ENCODE assay signal across 9 cellular contexts in the genomic region with DNA sequence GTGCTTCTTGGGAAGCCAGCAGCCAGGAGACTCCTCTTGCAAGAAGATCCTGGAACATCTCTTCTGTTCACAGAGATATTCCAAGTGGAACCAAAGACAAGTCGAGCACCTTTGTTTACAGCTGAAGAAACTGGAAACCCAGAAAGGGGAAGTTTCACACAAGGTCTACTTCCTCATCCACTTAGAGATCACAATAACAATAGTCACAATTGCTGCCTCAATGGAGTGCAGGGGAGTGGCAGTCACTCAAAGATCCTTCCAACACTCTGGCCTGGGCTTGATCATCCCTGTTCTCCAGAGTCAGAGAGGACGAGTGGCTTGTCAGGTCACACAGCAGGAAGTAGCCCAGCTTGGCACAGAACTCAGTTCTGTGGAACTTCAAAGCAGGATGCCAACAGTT. TPM values are rescaled to one million over a fixed set of nuclear protein-coding genes. Genes with fewer than 3 reads are reported as not detected.
DNase-seq lines count a peak whose midpoint lies in the region; ATAC-seq, FAIRE-seq and TF ChIP-seq lines count a peak whose summit lies in the region.
"Had no signal": no experiment of that assay in that cellular context is flagged by ENCODE, and none has a peak within 500 bp of the region (broad histone marks: within the 10 kb centered on the region; RNA-seq: fewer than 3 reads in every experiment).

No MANE protein-coding gene starts in this region.

- peaks cover 20% of the 10 kb centered on the region for H3K27me3 Mint-ChIP-seq in astrocyte (ENCODE audit: low read depth, unreplicated experiment)
- H3K27me3 Mint-ChIP-seq: activated naive CD4-positive, alpha-beta T cell treated with anti-CD3 and anti-CD28 coated beads, Interleukin-2, amount 50 U/mL, for 24 hours had no signal

- H4K20me1 ChIP-seq in astrocyte (ENCODE audit: insufficient read depth, low read length) = no peaks in the 10 kb centered on the region

- H3K9me3 ChIP-seq in astrocyte (ENCODE audit: insufficient read depth, low read depth, low read length) = no peaks in the 10 kb centered on the region

- DNase-seq in GF-D8 (lab: John Stamatoyannopoulos, UW) = peak; percentile 39
- DNase-seq in astrocyte (ENCODE audit: low read depth) = no peak
- no peak for DNase-seq in NCI-H510A (lab: John Stamatoyannopoulos, UW)
- no peak for DNase-seq in NCI-H1417 (lab: John Stamatoyannopoulos, UW)
- no peak for DNase-seq in iPS-NIHi7 (ENCODE audit: extremely low spot score)
- DNase-seq in NCI-H187 (lab: John Stamatoyannopoulos, UW) = no peak

- H3K4me1 ChIP-seq in astrocyte (ENCODE audit: insufficient read depth, low read length) = peaks cover 7% of the 10 kb centered on the region

- no peaks in the 10 kb centered on the region for H3K79me2 ChIP-seq in astrocyte (ENCODE audit: insufficient read depth, low read length)

- ATAC-seq in GM21423 (IDR thresholded peaks at IDR 0.05; ENCODE audit: unreplicated experiment) = peak; percentile 76
- ATAC-seq in HG03571 (IDR thresholded peaks at IDR 0.05; ENCODE audit: unreplicated experiment) = peak; percentile 70

- H3K36me3 ChIP-seq in astrocyte (ENCODE audit: insufficient read depth, low read length) = no peaks in the 10 kb centered on the region

- TF ChIP-seq CTCF in astrocyte (IDR thresholded peaks at IDR 0.05; ENCODE audit: insufficient read depth, low read depth, low read length) = no peak

- H3K36me3 Mint-ChIP-seq in astrocyte (ENCODE audit: low read depth, unreplicated experiment) = peaks cover 1% of the 10 kb centered on the region
- H3K36me3 Mint-ChIP-seq: activated naive CD4-positive, alpha-beta T cell treated with anti-CD3 and anti-CD28 coated beads, Interleukin-2, amount 50 U/mL, for 24 hours had no signal

- H3K9ac ChIP-seq in astrocyte (ENCODE audit: low read length) = no peak overlapping the region

- peaks cover 6% of the 10 kb centered on the region for H3K9me3 Mint-ChIP-seq in astrocyte (ENCODE audit: unreplicated experiment)
- H3K9me3 Mint-ChIP-seq: activated naive CD4-positive, alpha-beta T cell treated with anti-CD3 and anti-CD28 coated beads, Interleukin-2, amount 50 U/mL, for 24 hours had no signal

- H3K27me3 ChIP-seq in astrocyte (ENCODE audit: insufficient read depth, low read length) = no peaks in the 10 kb centered on the region

- peak overlapping the region; percentile 18 for H3K27ac Mint-ChIP-seq in astrocyte (ENCODE audit: unreplicated experiment)
- H3K27ac Mint-ChIP-seq: activated naive CD4-positive, alpha-beta T cell treated with anti-CD3 and anti-CD28 coated beads, Interleukin-2, amount 50 U/mL, for 24 hours had no signal

- H3K27ac ChIP-seq in astrocyte (ENCODE audit: low read depth, low read length) = no peak overlapping the region

- peaks cover 7% of the 10 kb centered on the region for H3K4me1 Mint-ChIP-seq in astrocyte (ENCODE audit: low read depth, unreplicated experiment)

- no peak for FAIRE-seq in astrocyte (lab: Jason Lieb, UNC)

- no peak overlapping the region for H2AFZ ChIP-seq in astrocyte (ENCODE audit: low read depth, low read length)

- no peak overlapping the region for H3K4me3 ChIP-seq in astrocyte (ENCODE audit: insufficient read depth, low read depth, low read length)

- no peak overlapping the region for H3K4me3 Mint-ChIP-seq in astrocyte (ENCODE audit: unreplicated experiment)
- H3K4me3 Mint-ChIP-seq: activated naive CD4-positive, alpha-beta T cell treated with anti-CD3 and anti-CD28 coated beads, Interleukin-2, amount 50 U/mL, for 24 hours had no signal

- H3K4me2 ChIP-seq in astrocyte (ENCODE audit: low read length) = no peak overlapping the region

RNA-seq across cellular contexts. Expression of a gene that starts 46.9 kb away (rescaled TPM):
- total RNA-seq in astrocyte = 22.5 and 24.4 TPM in 2 replicates
